In the genomic region with DNA sequence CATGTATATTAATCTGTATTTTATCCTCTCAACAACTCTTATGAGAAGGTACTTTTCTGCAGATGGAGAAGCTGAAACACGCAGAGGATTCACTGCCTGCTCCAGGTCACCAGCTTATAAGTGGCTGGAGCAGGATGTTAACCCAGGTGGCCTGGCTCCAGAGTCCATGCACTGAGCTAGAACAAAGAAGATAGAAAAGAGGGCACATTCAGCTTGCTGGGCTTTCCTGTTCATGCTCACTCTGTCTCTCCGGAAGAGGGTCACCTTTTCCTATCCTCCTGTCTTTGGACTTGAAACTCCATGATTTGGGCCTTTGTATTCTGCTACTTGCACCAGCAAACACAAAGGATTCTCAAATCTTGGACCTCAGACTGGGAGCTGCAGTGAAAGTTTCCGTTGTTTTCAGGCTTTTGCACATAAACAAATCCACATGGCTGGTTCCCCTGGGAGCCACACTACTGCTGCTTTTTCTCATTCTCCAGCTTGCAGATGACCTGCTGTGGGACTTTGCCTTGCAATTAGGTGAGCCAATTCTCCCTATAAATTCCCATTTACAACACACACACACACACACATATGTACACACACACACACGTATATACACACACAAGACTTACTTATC, we compare ENCODE assay signal across 8 cellular contexts.
DNase-seq lines count a peak whose midpoint lies in the region; ATAC-seq and TF ChIP-seq lines count a peak whose summit lies in the region.

No MANE protein-coding gene starts in this region.

- no peak for TF ChIP-seq CTCF in Panc1 (IDR thresholded peaks at IDR 0.05)
- no peak for TF ChIP-seq CTCF in fibroblast of the aortic adventitia (IDR thresholded peaks at IDR 0.05; ENCODE audit: insufficient read depth, low read length)

- H3K36me3 ChIP-seq in Panc1 (ENCODE audit: control insufficient read depth, insufficient read depth, low read length) (peaks cover 7% of the 10 kb centered on the region; the same call in 1 of the 2 replicates), subcutaneous abdominal adipose tissue (ENCODE audit: control insufficient read depth in 5 of 5, insufficient read depth in 5 of 5, low read length in 5 of 5) (no peaks in the 10 kb centered on the region)

- ATAC-seq in Panc1 (no peak; the same call in 1 of the 2 replicates), HG03439 (IDR thresholded peaks at IDR 0.05; ENCODE audit: unreplicated experiment) (no peak)

- H3K9ac ChIP-seq in subcutaneous abdominal adipose tissue (ENCODE audit: low read length in 5 of 5) = peak overlapping the region in 1 of 5 donors; percentile 4

- no peaks in the 10 kb centered on the region for H3K9me3 Mint-ChIP-seq in activated naive CD4-positive, alpha-beta T cell treated with anti-CD3 and anti-CD28 coated beads, Interleukin-2, amount 10 ng/mL, durations not matched to agents 7 days and 5 days

- peak overlapping the region; percentile 74 to 94 for H3K4me3 ChIP-seq in Panc1 (ENCODE audit: low read depth in 2 of 2, low read length in 2 of 2)
- no peak overlapping the region for H3K4me3 ChIP-seq in fibroblast of the aortic adventitia (ENCODE audit: low read depth, low read length)
- H3K4me3 ChIP-seq in subcutaneous abdominal adipose tissue (ENCODE audit: low read depth in 1 of 5, low read length in 5 of 5) = peak overlapping the region in 3 of 5 donors; percentile 29 to 89 (median 87)

- H3K4me1 Mint-ChIP-seq in activated naive CD4-positive, alpha-beta T cell treated with anti-CD3 and anti-CD28 coated beads, Interleukin-2, amount 10 ng/mL, durations not matched to agents 7 days and 5 days = peaks cover 46% of the 10 kb centered on the region

- peaks cover 15% of the 10 kb centered on the region for H3K36me3 Mint-ChIP-seq in activated naive CD4-positive, alpha-beta T cell treated with anti-CD3 and anti-CD28 coated beads, Interleukin-2, amount 10 ng/mL, durations not matched to agents 7 days and 5 days

- intact Hi-C loops in Panc1 (cut with micrococcal nuclease; ENCODE audit: unreplicated experiment) (no loop called here), posterior cingulate gyrus (cut with DNase I) (loop anchor here (5.0 kb wide), 2 partner anchors 85 to 255 kb away; no protein-coding TSS in a partner anchor)

- POLR2A ChIA-PET in Panc1 (lab: Charles Lee) = no interaction called here

- CTCF ChIA-PET in activated naive CD4-positive, alpha-beta T cell treated with anti-CD3 and anti-CD28 coated beads, Interleukin-2, amount 10 ng/mL, durations not matched to agents 7 days and 5 days (lab: Charles Lee) = interaction anchor here (0.6 to 1.6 kb wide), 10 partner anchors 10 to 331 kb away, joined by 3 to 5 read pairs (median 4); no protein-coding TSS in a partner anchor
- CTCF ChIA-PET in Panc1 (lab: Charles Lee) = interaction anchor here (0.7 kb wide), 1 partner anchor 11 kb away, joined by 3 read pairs; no protein-coding TSS in a partner anchor

- in situ Hi-C loops in Panc1 (cut with HindIII; ENCODE audit: low pct_unique_long_range_greater_than_20kb, low sequenced_read_pairs) = no loop called here

- no TSS peak for BruUV-seq in Panc1 (replicated peaks; lab: Mats Ljungman, UMichigan)

- peaks cover 5% of the 10 kb centered on the region for H3K27me3 Mint-ChIP-seq in activated naive CD4-positive, alpha-beta T cell treated with anti-CD3 and anti-CD28 coated beads, Interleukin-2, amount 10 ng/mL, durations not matched to agents 7 days and 5 days

- DNase-seq in activated naive CD4-positive, alpha-beta T cell treated with anti-CD3 and anti-CD28 coated beads, Interleukin-2, amount 10 ng/mL, durations not matched to agents 7 days and 5 days = no peak
- no peak for DNase-seq in activated naive CD4-positive, alpha-beta T cell treated with anti-CD3 and anti-CD28 coated beads, Interleukin-2, amount 50 U/mL, for 16 hours
- DNase-seq in Panc1 (ENCODE audit: low read depth, low spot score) = no peak
- peak; percentile 6 for DNase-seq in fibroblast of the aortic adventitia (ENCODE audit: low read depth)
- DNase-seq in SKM-1 (lab: John Stamatoyannopoulos, UW; ENCODE audit: unreplicated experiment) = no peak
- DNase-seq in posterior cingulate gyrus = no peak

- peak overlapping the region; percentile 75 for H3K27ac Mint-ChIP-seq in activated naive CD4-positive, alpha-beta T cell treated with anti-CD3 and anti-CD28 coated beads, Interleukin-2, amount 10 ng/mL, durations not matched to agents 7 days and 5 days

- H3K4me3 Mint-ChIP-seq in activated naive CD4-positive, alpha-beta T cell treated with anti-CD3 and anti-CD28 coated beads, Interleukin-2, amount 10 ng/mL, durations not matched to agents 7 days and 5 days = peak overlapping the region; percentile 86

- H3K27ac ChIP-seq in Panc1 (ENCODE audit: low read length) = peak overlapping the region; percentile 90
- no peak overlapping the region for H3K27ac ChIP-seq in subcutaneous abdominal adipose tissue (ENCODE audit: low read depth, low read length)

- H3K27me3 ChIP-seq in Panc1 (ENCODE audit: control insufficient read depth, insufficient read depth, low read length) = no peaks in the 10 kb centered on the region
- H3K27me3 ChIP-seq in subcutaneous abdominal adipose tissue (ENCODE audit: control insufficient read depth in 5 of 5, insufficient read depth in 4 of 5, low read length in 5 of 5) = no peaks in the 10 kb centered on the region

- no peaks in the 10 kb centered on the region for H3K9me3 ChIP-seq in Panc1 (ENCODE audit: control insufficient read depth, insufficient read depth, low read depth, low read length)
- no peaks in the 10 kb centered on the region for H3K9me3 ChIP-seq in subcutaneous abdominal adipose tissue (ENCODE audit: control insufficient read depth in 5 of 5, low read length in 5 of 5)

- no peaks in the 10 kb centered on the region; the same call in 1 of the 2 replicates for H3K4me1 ChIP-seq in Panc1 (ENCODE audit: control insufficient read depth, insufficient read depth, low read length)
- H3K4me1 ChIP-seq in subcutaneous abdominal adipose tissue (ENCODE audit: control insufficient read depth in 5 of 5, insufficient read depth in 5 of 5, low read length in 5 of 5) = peaks cover 6 to 32% (median 29%) of the 10 kb centered on the region in 5 donors
